ENCODE assay signal across 8 cellular contexts in the genomic region with DNA sequence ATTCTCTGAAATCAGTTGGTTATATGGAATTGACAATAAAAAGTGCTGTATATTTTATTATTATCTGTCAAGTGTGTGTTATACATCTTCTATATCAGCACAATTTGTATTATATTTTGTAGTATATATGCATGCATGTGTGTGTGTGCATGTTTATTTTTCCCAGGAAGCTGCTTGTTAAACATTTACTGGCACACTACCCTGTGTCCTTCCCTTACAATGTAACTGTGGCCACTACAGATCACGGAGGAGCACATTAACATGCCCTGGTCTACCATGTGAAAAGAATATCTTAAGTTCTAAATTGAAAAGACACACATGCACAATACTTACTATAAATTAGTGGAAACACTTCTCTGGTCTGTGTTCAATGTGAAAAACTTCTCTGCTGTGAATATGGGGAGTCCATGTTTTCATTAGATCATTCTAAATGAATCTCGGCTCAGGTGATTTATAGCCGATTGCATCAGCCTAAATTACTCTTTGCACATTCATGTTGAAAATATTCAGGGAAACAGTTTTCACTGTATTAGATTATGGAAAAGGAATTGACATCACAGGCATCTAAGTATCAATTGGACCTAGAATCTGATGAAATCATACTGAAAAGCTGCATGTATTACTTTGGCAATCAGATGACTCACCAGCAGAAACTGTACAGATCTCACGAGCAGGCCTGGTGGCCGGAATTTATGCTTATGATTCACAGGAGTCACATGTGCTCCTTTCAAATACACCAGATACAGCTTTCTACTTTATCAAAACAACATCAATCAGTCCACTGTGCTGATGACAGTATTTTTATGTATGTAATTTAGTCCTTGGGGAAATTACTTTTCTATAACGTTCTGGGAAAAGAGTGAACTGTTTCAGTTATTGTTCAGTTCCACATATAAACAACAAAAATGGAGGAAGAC. TPM values are rescaled to one million over a fixed set of nuclear protein-coding genes. Genes with fewer than 3 reads are reported as not detected.
DNase-seq lines count a peak whose midpoint lies in the region; ATAC-seq and TF ChIP-seq lines count a peak whose summit lies in the region.

No MANE protein-coding gene starts in this region.

- H3K9me3 ChIP-seq in esophagus muscularis mucosa: no peaks in the 10 kb centered on the region

- TF ChIP-seq EP300 in esophagus muscularis mucosa (IDR thresholded peaks at IDR 0.05): no peak

- intact Hi-C loops in esophagus muscularis mucosa (cut with DNase I): no loop called here
- intact Hi-C loops in activated T-helper 1 cell treated with anti-CD3 and anti-CD28 coated beads, Interleukin-12 subunit alpha, Interleukin-12 subunit beta, Interleukin-2, Interleukin-4 antibody, amounts not matched to agents 30 ng/mL and 10 ng/mL and 1 ng/mL, durations not matched to agents 14 hours and 24 hours and 36 hours (cut with micrococcal nuclease): loop anchor here (10.0 kb wide), 1 partner anchor 59 kb away; no protein-coding TSS in a partner anchor

- DNase-seq in COLO829 (ENCODE audit: low spot score) (peak; percentile 82), HS-27A (ENCODE audit: low read depth) (peak; percentile 85), RPMI7951 (ENCODE audit: low read depth) (peak; percentile 89), esophagus muscularis mucosa (ENCODE audit: extremely low spot score) (no peak), non-pigmented ciliary epithelial cell (ENCODE audit: low read depth) (peak; percentile 97)
- DNase-seq in stimulated activated naive CD4-positive, alpha-beta T cell treated with Interleukin-2 at 50 U/mL for 16 hours (lab: John Stamatoyannopoulos, UW): no peak
- DNase-seq in activated T-helper 1 cell treated with anti-CD3 and anti-CD28 coated beads, Interleukin-12 subunit alpha, Interleukin-12 subunit beta, Interleukin-2, Interleukin-4 antibody, amounts not matched to agents 30 ng/mL and 10 ng/mL and 1 ng/mL, durations not matched to agents 14 hours and 24 hours and 36 hours (ENCODE audit: low spot score): no peak

- no peaks in the 10 kb centered on the region for H3K4me1 Mint-ChIP-seq in activated T-helper 1 cell treated with anti-CD3 and anti-CD28 coated beads, Interleukin-12 subunit alpha, Interleukin-12 subunit beta, Interleukin-2, Interleukin-4 antibody, amounts not matched to agents 30 ng/mL and 10 ng/mL and 1 ng/mL, durations not matched to agents 14 hours and 24 hours and 36 hours (ENCODE audit: low read depth)

- H3K4me1 ChIP-seq in esophagus muscularis mucosa: peaks cover 19 to 83% (median 77%) of the 10 kb centered on the region in 4 donors

- no peaks in the 10 kb centered on the region for H3K9me3 Mint-ChIP-seq in activated T-helper 1 cell treated with anti-CD3 and anti-CD28 coated beads, Interleukin-12 subunit alpha, Interleukin-12 subunit beta, Interleukin-2, Interleukin-4 antibody, amounts not matched to agents 30 ng/mL and 10 ng/mL and 1 ng/mL, durations not matched to agents 14 hours and 24 hours and 36 hours

- H3K27ac ChIP-seq in esophagus muscularis mucosa (replicated peaks in 1 of 4): peak overlapping the region; percentile 70 to 85 (median 78)

- 19% methylated on average over 6 of the region's 6 CpGs for WGBS in esophagus muscularis mucosa

- no peak for ATAC-seq in HG03175 (IDR thresholded peaks at IDR 0.05; ENCODE audit: unreplicated experiment)

- no peak overlapping the region for H3K4me3 Mint-ChIP-seq in activated T-helper 1 cell treated with anti-CD3 and anti-CD28 coated beads, Interleukin-12 subunit alpha, Interleukin-12 subunit beta, Interleukin-2, Interleukin-4 antibody, amounts not matched to agents 30 ng/mL and 10 ng/mL and 1 ng/mL, durations not matched to agents 14 hours and 24 hours and 36 hours

- H3K27me3 Mint-ChIP-seq in activated T-helper 1 cell treated with anti-CD3 and anti-CD28 coated beads, Interleukin-12 subunit alpha, Interleukin-12 subunit beta, Interleukin-2, Interleukin-4 antibody, amounts not matched to agents 30 ng/mL and 10 ng/mL and 1 ng/mL, durations not matched to agents 14 hours and 24 hours and 36 hours (ENCODE audit: insufficient read depth): no peaks in the 10 kb centered on the region

- H3K36me3 ChIP-seq in esophagus muscularis mucosa: no peaks in the 10 kb centered on the region

- H3K27ac Mint-ChIP-seq in activated T-helper 1 cell treated with anti-CD3 and anti-CD28 coated beads, Interleukin-12 subunit alpha, Interleukin-12 subunit beta, Interleukin-2, Interleukin-4 antibody, amounts not matched to agents 30 ng/mL and 10 ng/mL and 1 ng/mL, durations not matched to agents 14 hours and 24 hours and 36 hours: no peak overlapping the region

- H3K27me3 ChIP-seq in esophagus muscularis mucosa: no peaks in the 10 kb centered on the region

- no peak for TF ChIP-seq POLR2A in esophagus muscularis mucosa (IDR thresholded peaks at IDR 0.05; ENCODE audit: low read depth)

- H3K36me3 Mint-ChIP-seq in activated T-helper 1 cell treated with anti-CD3 and anti-CD28 coated beads, Interleukin-12 subunit alpha, Interleukin-12 subunit beta, Interleukin-2, Interleukin-4 antibody, amounts not matched to agents 30 ng/mL and 10 ng/mL and 1 ng/mL, durations not matched to agents 14 hours and 24 hours and 36 hours (ENCODE audit: low read depth): no peaks in the 10 kb centered on the region

- H3K4me3 ChIP-seq in esophagus muscularis mucosa: peak overlapping the region; percentile 6 to 26 (median 18)

- TF ChIP-seq CTCF in esophagus muscularis mucosa (IDR thresholded peaks at IDR 0.05): peak; percentile 29 to 59 (median 37)

RNA-seq across cellular contexts. Expression of gene LURAP1L, which starts 39.4 kb away (rescaled TPM):
- 0.98 and 1.8 TPM in 2 replicates for total RNA-seq in RPMI7951 (2014; rRNA removed; shearing (Covaris generic))
- 10 to 100 TPM; 11.4 to 28.8 (median 23.9) TPM for total RNA-seq in esophagus muscularis mucosa
- not detected in 2 replicates for total RNA-seq in activated T-helper 1 cell treated with anti-CD3 and anti-CD28 coated beads, Interleukin-12 subunit alpha, Interleukin-12 subunit beta, Interleukin-2, Interleukin-4 antibody, amounts not matched to agents 30 ng/mL and 10 ng/mL and 1 ng/mL, durations not matched to agents 14 hours and 24 hours and 36 hours

Comparison
In these comparisons a context has a peak if more than half of its experiments do, and no peak if none do; other contexts are left out.
1. DNase-seq: peak in COLO829 (single experiment), HS-27A (single experiment), RPMI7951 (single experiment) and non-pigmented ciliary epithelial cell (single experiment); none in esophagus muscularis mucosa (single experiment), stimulated activated naive CD4-positive, alpha-beta T cell treated with Interleukin-2 at 50 U/mL for 16 hours (single experiment) and activated T-helper 1 cell treated with anti-CD3 and anti-CD28 coated beads, Interleukin-12 subunit alpha, Interleukin-12 subunit beta, Interleukin-2, Interleukin-4 antibody, amounts not matched to agents 30 ng/mL and 10 ng/mL and 1 ng/mL, durations not matched to agents 14 hours and 24 hours and 36 hours (single experiment).